In the genomic region with DNA sequence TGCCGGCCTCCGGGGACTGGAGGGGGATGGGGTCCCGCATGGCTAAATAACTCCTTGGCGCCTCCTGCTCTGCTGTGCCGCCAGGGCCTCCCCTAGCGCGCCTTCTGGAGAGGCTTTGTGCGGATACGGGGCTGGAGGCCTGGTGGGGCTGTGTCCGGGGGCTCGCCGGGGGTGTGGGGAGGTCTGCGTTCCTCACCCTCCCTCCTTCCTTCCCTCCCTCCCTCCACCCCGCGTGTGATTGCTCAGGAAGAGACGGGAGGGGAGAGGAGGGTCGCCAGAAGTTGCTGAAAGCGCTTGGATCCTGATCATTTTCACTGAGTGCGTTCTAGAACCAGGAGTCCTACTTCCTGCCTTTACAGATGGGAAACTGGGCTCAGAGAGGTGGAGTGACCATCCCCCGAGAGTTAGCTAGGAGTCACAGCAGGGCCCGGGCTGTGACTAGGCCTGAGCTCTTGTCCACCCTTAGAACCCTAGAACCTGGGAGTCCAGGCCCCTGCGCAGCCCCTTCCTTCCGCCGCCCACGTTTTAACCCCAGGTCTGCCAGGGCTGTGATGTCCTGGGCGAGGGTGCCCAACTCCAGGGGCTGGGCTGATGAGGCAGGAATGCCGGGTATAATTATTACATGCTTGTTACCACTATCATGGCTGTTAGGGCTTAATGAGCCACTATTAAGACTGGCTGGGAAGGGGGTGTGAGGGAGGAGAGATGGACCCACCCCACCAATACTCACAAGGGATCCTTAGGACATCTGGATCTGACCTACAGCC, we compare ENCODE assay signal across 7 cellular contexts.
A peak's percentile ranks its signal among the peaks of the same experiment; 100 is the strongest.
DNase-seq lines count a peak whose midpoint lies in the region; ATAC-seq and TF ChIP-seq lines count a peak whose summit lies in the region.

No MANE protein-coding gene starts in this region.

- CTCF ChIA-PET in HEK293T (lab: Yijun Ruan, JAX) = interaction anchor here (0.9 to 5.9 kb wide), 6 partner anchors 11 to 74 kb away, joined by 3 to 77 read pairs (median 32); a partner anchor contains a TSS

- peaks cover 30% of the 10 kb centered on the region for H3K36me3 ChIP-seq in DOHH2 (ENCODE audit: control insufficient read depth, low read length)

- H3K9me2 ChIP-seq in DOHH2 (replicated peaks; ENCODE audit: control insufficient read depth, low read length) = no peaks in the 10 kb centered on the region

- no peak for TF ChIP-seq CTCF in DOHH2 (IDR thresholded peaks at IDR 0.05; ENCODE audit: low read depth, low read length, poor library complexity, severe bottlenecking)
- peak; percentile 13 for TF ChIP-seq CTCF in epithelial cell of esophagus (IDR thresholded peaks at IDR 0.05; ENCODE audit: insufficient read depth, low read depth, low read length, missing control alignments)
- TF ChIP-seq CTCF in nephron progenitor cell (IDR thresholded peaks at IDR 0.05) = no peak

- H3F3A ChIP-seq in DOHH2 (ENCODE audit: control insufficient read depth, insufficient read depth) = peaks cover 11% of the 10 kb centered on the region

- H3K9me3 ChIP-seq in DOHH2 (ENCODE audit: control insufficient read depth, insufficient read depth, low read length) = no peaks in the 10 kb centered on the region

- peaks cover 27% of the 10 kb centered on the region for H3K36me3 Mint-ChIP-seq in nephron progenitor cell (ENCODE audit: low read depth)

- H3K4me3 Mint-ChIP-seq in nephron progenitor cell = peak overlapping the region; percentile 84

- DNase-seq in HEK293T (ENCODE audit: extremely low spot score) (no peak), SW480 (ENCODE audit: low spot score) (peak; percentile 58), epithelial cell of esophagus (ENCODE audit: low read depth) (no peak), nephron progenitor cell (no peak)

- POLR2A ChIA-PET in HEK293T (lab: Yijun Ruan, JAX) = interaction anchor here (0.5 to 9.0 kb wide), 60 partner anchors 9 to 863 kb away, joined by 3 to 491 read pairs (median 4); a partner anchor contains a TSS

- peaks cover 34% of the 10 kb centered on the region for H3K4me1 ChIP-seq in DOHH2 (ENCODE audit: control insufficient read depth, low read length)

- peak overlapping the region; percentile 99 for H3K27ac Mint-ChIP-seq in nephron progenitor cell

- H3K4me1 Mint-ChIP-seq in nephron progenitor cell = peaks cover 61% of the 10 kb centered on the region

- no peaks in the 10 kb centered on the region for H3K27me3 Mint-ChIP-seq in nephron progenitor cell (ENCODE audit: low read depth, poor library complexity)

- H3K27me3 ChIP-seq in DOHH2 (ENCODE audit: control insufficient read depth, low read length) = no peaks in the 10 kb centered on the region

- peaks cover 16% of the 10 kb centered on the region for H4K20me1 ChIP-seq in DOHH2 (ENCODE audit: control insufficient read depth, insufficient read depth, low read depth, low read length)

- peaks cover 38% of the 10 kb centered on the region for H3K79me2 ChIP-seq in DOHH2 (ENCODE audit: control insufficient read depth, low read length)

- peak overlapping the region; percentile 77 for H3K4me2 ChIP-seq in DOHH2 (ENCODE audit: low read length)

- no peak for ATAC-seq in GM18502 (IDR thresholded peaks at IDR 0.05; ENCODE audit: poor library complexity, unreplicated experiment)
- no peak for ATAC-seq in GM21723 (IDR thresholded peaks at IDR 0.05; ENCODE audit: unreplicated experiment)

- H3K9me3 Mint-ChIP-seq in nephron progenitor cell = no peaks in the 10 kb centered on the region

- H3K27ac ChIP-seq in DOHH2 (ENCODE audit: low read depth, low read length) = peak overlapping the region; percentile 94

- H3K4me3 ChIP-seq in DOHH2 (ENCODE audit: low read length) (peak overlapping the region; percentile 81), epithelial cell of esophagus (ENCODE audit: low read length) (peak overlapping the region; percentile 55)

TF ChIP-seq in HEK293T, 16 proteins besides CTCF, POLR2A, EP300 and RAD21:
- TF ChIP-seq HDGF (IDR thresholded peaks at IDR 0.05; ENCODE audit: borderline replicate concordance) = 0 out of 2 replicates have a peak, but pooled peaks have one; percentile 22
- TF ChIP-seq FOXK2 (IDR thresholded peaks at IDR 0.05) = no peak
